Comparison of ENCODE assay signal across 2 cellular contexts in genomic region chr15:70358871-70359647, GRCh38.
TF ChIP-seq lines count a peak whose summit lies in the region.

No MANE protein-coding gene starts in this region.

TF ChIP-seq in GM23338, 12 proteins besides CTCF, POLR2A, EP300 and RAD21 (continued from another document):
- no peak for TF ChIP-seq REST (IDR thresholded peaks at IDR 0.05; ENCODE audit: unreplicated experiment)
- TF ChIP-seq EZH2 (IDR thresholded peaks at IDR 0.05; ENCODE audit: low read depth, unreplicated experiment): no peak
- TF ChIP-seq NANOG (IDR thresholded peaks at IDR 0.05; ENCODE audit: borderline replicate concordance): no peak
- no peak for TF ChIP-seq ETS1 (IDR thresholded peaks at IDR 0.05)
- TF ChIP-seq ZNF462 (CRISPR knock-in tag; IDR thresholded peaks at IDR 0.05): no peak
- no peak for TF ChIP-seq JUNB (IDR thresholded peaks at IDR 0.05; ENCODE audit: unreplicated experiment)

TF ChIP-seq in WTC11, 78 proteins besides CTCF, POLR2A, EP300 and RAD21:
- TF ChIP-seq AR (CRISPR knock-in tag; IDR thresholded peaks at IDR 0.05) (no peak), TEAD4 (CRISPR knock-in tag; IDR thresholded peaks at IDR 0.05) (no peak), ZBTB43 (CRISPR knock-in tag; IDR thresholded peaks at IDR 0.05) (no peak), FOXJ3 (CRISPR knock-in tag; IDR thresholded peaks at IDR 0.05; ENCODE audit: borderline replicate concordance) (no peak), ATF2 (CRISPR knock-in tag; IDR thresholded peaks at IDR 0.05; ENCODE audit: borderline replicate concordance, low read depth) (no peak), AFF4 (CRISPR knock-in tag; IDR thresholded peaks at IDR 0.05; ENCODE audit: borderline replicate concordance) (no peak), ELF4 (CRISPR knock-in tag; IDR thresholded peaks at IDR 0.05; ENCODE audit: low read depth) (no peak), SOX15 (CRISPR knock-in tag; IDR thresholded peaks at IDR 0.05) (no peak), HMGXB4 (CRISPR knock-in tag; IDR thresholded peaks at IDR 0.05) (no peak), FOXP1 (CRISPR knock-in tag; IDR thresholded peaks at IDR 0.05; ENCODE audit: borderline replicate concordance) (no peak), ZNF416 (CRISPR knock-in tag; IDR thresholded peaks at IDR 0.05) (no peak), ATF6 (CRISPR knock-in tag; IDR thresholded peaks at IDR 0.05) (no peak), ZNF532 (CRISPR knock-in tag; IDR thresholded peaks at IDR 0.05; ENCODE audit: borderline replicate concordance) (no peak), GABPB1 (CRISPR knock-in tag; IDR thresholded peaks at IDR 0.05) (no peak), NFYB (CRISPR knock-in tag; conservative IDR thresholded peaks at IDR 0.05; ENCODE audit: low read depth) (no peak)
